2 cellular contexts compared by ENCODE assay signal in genomic region chr15:87828608-87829007, GRCh38.
TF ChIP-seq lines count a peak whose summit lies in the region.

No MANE protein-coding gene starts in this region.

TF ChIP-seq in HepG2, 621 proteins besides CTCF, POLR2A, EP300 and RAD21 (continued from another document):
- TF ChIP-seq ZBTB40 (IDR thresholded peaks at IDR 0.05) (peak; percentile 85), ZBTB40 (CRISPR knock-in tag; IDR thresholded peaks at IDR 0.05) (no peak)

TF ChIP-seq in IMR-90, 13 proteins besides CTCF, POLR2A, EP300 and RAD21 (continued from another document):
- no peak for TF ChIP-seq ELK1 (IDR thresholded peaks at IDR 0.05; ENCODE audit: borderline replicate concordance, low read depth, low read length)
- no peak for TF ChIP-seq SMC3 (IDR thresholded peaks at IDR 0.05; ENCODE audit: low read depth, low read length)
- TF ChIP-seq CHD1 (IDR thresholded peaks at IDR 0.05; ENCODE audit: low read depth, low read length) = no peak
- no peak for TF ChIP-seq MAFK (IDR thresholded peaks at IDR 0.05; ENCODE audit: low read depth, low read length)
- TF ChIP-seq USF2 (IDR thresholded peaks at IDR 0.05; ENCODE audit: low read depth, low read length) = no peak
- TF ChIP-seq FOS (IDR thresholded peaks at IDR 0.05; ENCODE audit: low read depth, low read length) = no peak
- TF ChIP-seq CEBPB (IDR thresholded peaks at IDR 0.05; ENCODE audit: low read depth, low read length) = no peak
- no peak for TF ChIP-seq RFX5 (IDR thresholded peaks at IDR 0.05; ENCODE audit: low read depth, low read length)
- TF ChIP-seq MAZ (IDR thresholded peaks at IDR 0.05; ENCODE audit: borderline replicate concordance, low read depth, low read length) = no peak
- no peak for TF ChIP-seq NFE2L2 (IDR thresholded peaks at IDR 0.05; ENCODE audit: low read depth, low read length)
TF ChIP-seq in IMR-90: peak in this region for 0.
